Comparison of ENCODE assay signal across 17 cellular contexts in genomic region chr16:30349695-30350094, GRCh38. TPM values are rescaled to one million over a fixed set of nuclear protein-coding genes. Genes with fewer than 3 reads are reported as not detected.
DNase-seq lines count a peak whose midpoint lies in the region; ATAC-seq, FAIRE-seq and TF ChIP-seq lines count a peak whose summit lies in the region.
"Had no signal": no experiment of that assay in that cellular context is flagged by ENCODE, and none has a peak within 500 bp of the region (broad histone marks: within the 10 kb centered on the region; RNA-seq: fewer than 3 reads in every experiment).

No MANE protein-coding gene starts in this region.

- H3K9me3 ChIP-seq in neural progenitor cell (ENCODE audit: low read depth) (no peaks in the 10 kb centered on the region), SK-N-SH (no peaks in the 10 kb centered on the region)
- H3K9me3 ChIP-seq: sigmoid colon had no signal

- H3K4me1 ChIP-seq in neural progenitor cell: peaks cover 6% of the 10 kb centered on the region
- H3K4me1 ChIP-seq in SK-N-SH (ENCODE audit: control insufficient read depth in 1 of 2, insufficient read depth in 2 of 2, low read depth in 1 of 2, low read length in 1 of 2): peaks cover 18 to 23% of the 10 kb centered on the region in 2 experiments; a peak in 3 of 4 replicates

- no peak overlapping the region for H3K4me3 Mint-ChIP-seq in activated CD4-positive, alpha-beta T cell treated with anti-CD3 and anti-CD28 coated beads for 36 hours
- no peak overlapping the region for H3K4me3 Mint-ChIP-seq in activated CD8-positive, alpha-beta T cell treated with anti-CD3 and anti-CD28 coated beads, Interleukin-2, amount 10 ng/mL, durations not matched to agents 7 days and 5 days
- H3K4me3 Mint-ChIP-seq in neural progenitor cell: no peak overlapping the region

- POLR2A ChIA-PET in activated CD4-positive, alpha-beta T cell treated with anti-CD3 and anti-CD28 coated beads for 36 hours (lab: Charles Lee): interaction anchor here (0.7 kb wide), 1 partner anchor 126 kb away, joined by 4 read pairs; no protein-coding TSS in a partner anchor
- POLR2A ChIA-PET in activated CD8-positive, alpha-beta T cell treated with anti-CD3 and anti-CD28 coated beads, Interleukin-2, amount 10 ng/mL, durations not matched to agents 7 days and 5 days (lab: Charles Lee): interaction anchor here (0.6 to 1.5 kb wide), 2 partner anchors 14 to 246 kb away, joined by 3 to 5 read pairs; no protein-coding TSS in a partner anchor
- POLR2A ChIA-PET in SK-N-SH (lab: Yijun Ruan, JAX): interaction anchor here (0.6 kb wide), 1 partner anchor 1421 kb away, joined by 3 read pairs; no protein-coding TSS in a partner anchor

- H3K4me3 ChIP-seq in neural progenitor cell (no peak overlapping the region), SK-N-SH (ENCODE audit: low read depth in 2 of 2, low read length in 1 of 2) (no peak overlapping the region)
- H3K4me3 ChIP-seq: sigmoid colon had no signal

- FAIRE-seq in GM12892 (lab: Jason Lieb, UNC) (no peak), H54 (lab: Jason Lieb, UNC) (no peak)
- FAIRE-seq: astrocyte, endometrium, RCC 7860 had no signal

- H3K79me2 ChIP-seq in neural progenitor cell (ENCODE audit: low read depth) (peaks cover 23% of the 10 kb centered on the region), SK-N-SH (ENCODE audit: insufficient read depth) (peaks cover 22% of the 10 kb centered on the region)

- TF ChIP-seq POLR2A in GM12892 (IDR thresholded peaks at IDR 0.05; ENCODE audit: low read depth, low read length) (no peak), H54 (IDR thresholded peaks at IDR 0.05; ENCODE audit: low read depth, low read length) (no peak)

- H3K27ac Mint-ChIP-seq in activated CD4-positive, alpha-beta T cell treated with anti-CD3 and anti-CD28 coated beads for 36 hours: peak overlapping the region; percentile 63
- peak overlapping the region; percentile 63 for H3K27ac Mint-ChIP-seq in activated CD8-positive, alpha-beta T cell treated with anti-CD3 and anti-CD28 coated beads, Interleukin-2, amount 10 ng/mL, durations not matched to agents 7 days and 5 days
- H3K27ac Mint-ChIP-seq in neural progenitor cell: peak overlapping the region; percentile 37

- H2AFZ ChIP-seq in neural progenitor cell (replicated peaks) (no peak overlapping the region), SK-N-SH (ENCODE audit: low read depth) (no peak overlapping the region)

- peaks cover 36% of the 10 kb centered on the region for H3K4me1 Mint-ChIP-seq in activated CD4-positive, alpha-beta T cell treated with anti-CD3 and anti-CD28 coated beads for 36 hours
- H3K4me1 Mint-ChIP-seq in activated CD8-positive, alpha-beta T cell treated with anti-CD3 and anti-CD28 coated beads, Interleukin-2, amount 10 ng/mL, durations not matched to agents 7 days and 5 days (ENCODE audit: low read depth): peaks cover 47% of the 10 kb centered on the region
- H3K4me1 Mint-ChIP-seq in neural progenitor cell: peaks cover 8% of the 10 kb centered on the region

- no peak for TF ChIP-seq EP300 in SK-N-SH (IDR thresholded peaks at IDR 0.05; ENCODE audit: borderline replicate concordance in 1 of 2, low read depth in 1 of 2, low read length in 1 of 2)

- no peak for DNase-seq in activated CD4-positive, alpha-beta T cell treated with anti-CD3 and anti-CD28 coated beads for 36 hours
- DNase-seq in activated CD4-positive, alpha-beta T cell treated with anti-CD3 and anti-CD28 coated beads, Interleukin-2, amount 50 U/mL, for 4 hours: no peak
- no peak for DNase-seq in activated CD8-positive, alpha-beta T cell treated with anti-CD3 and anti-CD28 coated beads, Interleukin-2, amount 10 ng/mL, durations not matched to agents 7 days and 5 days
- DNase-seq in neural progenitor cell (ENCODE audit: low spot score) (no peak), SK-N-SH (no peak), GM12892 (ENCODE audit: insufficient read length) (no peak), H54 (ENCODE audit: insufficient read length, low spot score) (no peak)
- DNase-seq: ACHN; activated CD4-positive, alpha-beta T cell treated with anti-CD3 and anti-CD28 coated beads for 48 hours; EL; HCEC 1CT; NCI-H1694; sigmoid colon had no signal

- no peaks in the 10 kb centered on the region for H3K9me3 Mint-ChIP-seq in activated CD4-positive, alpha-beta T cell treated with anti-CD3 and anti-CD28 coated beads for 36 hours (ENCODE audit: low read depth)
- no peaks in the 10 kb centered on the region for H3K9me3 Mint-ChIP-seq in activated CD8-positive, alpha-beta T cell treated with anti-CD3 and anti-CD28 coated beads, Interleukin-2, amount 10 ng/mL, durations not matched to agents 7 days and 5 days (ENCODE audit: insufficient read depth)
- no peaks in the 10 kb centered on the region for H3K9me3 Mint-ChIP-seq in neural progenitor cell

- H3K36me3 ChIP-seq in neural progenitor cell (no peaks in the 10 kb centered on the region), SK-N-SH (replicated peaks in 1 of 2; ENCODE audit: control insufficient read depth in 1 of 2, insufficient read depth in 2 of 2, low read length in 1 of 2) (peaks cover 22 to 37% of the 10 kb centered on the region in 2 experiments)

- H3K27me3 ChIP-seq in neural progenitor cell (no peaks in the 10 kb centered on the region), SK-N-SH (ENCODE audit: insufficient read depth) (no peaks in the 10 kb centered on the region)
- H3K27me3 ChIP-seq: sigmoid colon had no signal

- WGBS in SK-N-SH (ENCODE audit: low lambda C conversion rate): 90% methylated on average over 4 of the region's 4 CpGs

- CTCF ChIA-PET in activated CD4-positive, alpha-beta T cell treated with anti-CD3 and anti-CD28 coated beads for 36 hours (lab: Charles Lee): interaction anchor here (0.6 to 1.4 kb wide), 3 partner anchors 21 to 80 kb away, joined by 4 read pairs; partner anchors contain the start of genes DCTPP1 and TBC1D10B
- CTCF ChIA-PET in activated CD8-positive, alpha-beta T cell treated with anti-CD3 and anti-CD28 coated beads, Interleukin-2, amount 10 ng/mL, durations not matched to agents 7 days and 5 days (lab: Charles Lee): no interaction called here
- CTCF ChIA-PET in SK-N-SH (lab: Yijun Ruan, JAX): interaction anchor here (2.3 kb wide), 1 partner anchor 60 kb away, joined by 8 read pairs; no protein-coding TSS in a partner anchor

- no peak overlapping the region for H3K27ac ChIP-seq in neural progenitor cell
- no peak overlapping the region for H3K27ac ChIP-seq in SK-N-SH (ENCODE audit: low read depth in 2 of 2, low read length in 1 of 2)

- intact Hi-C loops in activated CD4-positive, alpha-beta T cell treated with anti-CD3 and anti-CD28 coated beads for 36 hours (cut with DNase I, micrococcal nuclease): no loop called here

- no peaks in the 10 kb centered on the region for H3K9me2 ChIP-seq in SK-N-SH

- H3K4me2 ChIP-seq in neural progenitor cell (no peak overlapping the region), SK-N-SH (no peak overlapping the region)

- H3K9ac ChIP-seq in neural progenitor cell (no peak overlapping the region), SK-N-SH (no peak overlapping the region)

- H3K36me3 Mint-ChIP-seq in activated CD4-positive, alpha-beta T cell treated with anti-CD3 and anti-CD28 coated beads for 36 hours (ENCODE audit: low read depth): peaks cover 31% of the 10 kb centered on the region
- H3K36me3 Mint-ChIP-seq in activated CD8-positive, alpha-beta T cell treated with anti-CD3 and anti-CD28 coated beads, Interleukin-2, amount 10 ng/mL, durations not matched to agents 7 days and 5 days (ENCODE audit: low read depth): peaks cover 45% of the 10 kb centered on the region
- peaks cover 16% of the 10 kb centered on the region for H3K36me3 Mint-ChIP-seq in neural progenitor cell

- peaks cover 11% of the 10 kb centered on the region for H3F3A ChIP-seq in neural progenitor cell (ENCODE audit: low read depth)
- peaks cover 13% of the 10 kb centered on the region for H3F3A ChIP-seq in SK-N-SH (replicated peaks; ENCODE audit: insufficient read depth)

- no peak for TF ChIP-seq RAD21 in SK-N-SH (IDR thresholded peaks at IDR 0.05; ENCODE audit: low read length)

- ATAC-seq in activated CD4-positive, alpha-beta T cell treated with anti-CD3 and anti-CD28 coated beads for 36 hours: no peak
- peak; percentile 39 for ATAC-seq in HG03108 (IDR thresholded peaks at IDR 0.05; ENCODE audit: unreplicated experiment)
- ATAC-seq in activated CD8-positive, alpha-beta T cell treated with anti-CD3 and anti-CD28 coated beads, Interleukin-2, amount 10 ng/mL, durations not matched to agents 7 days and 5 days: no peak

- H4K20me1 ChIP-seq in neural progenitor cell (ENCODE audit: low read depth) (peaks cover 12% of the 10 kb centered on the region), SK-N-SH (ENCODE audit: insufficient read depth) (peaks cover 21% of the 10 kb centered on the region)

- H3K27me3 Mint-ChIP-seq in activated CD4-positive, alpha-beta T cell treated with anti-CD3 and anti-CD28 coated beads for 36 hours: no peaks in the 10 kb centered on the region
- H3K27me3 Mint-ChIP-seq in activated CD8-positive, alpha-beta T cell treated with anti-CD3 and anti-CD28 coated beads, Interleukin-2, amount 10 ng/mL, durations not matched to agents 7 days and 5 days (ENCODE audit: low read depth): no peaks in the 10 kb centered on the region
- H3K27me3 Mint-ChIP-seq in neural progenitor cell (ENCODE audit: insufficient read depth, low read depth): peaks cover 5% of the 10 kb centered on the region

- no peak for TF ChIP-seq CTCF in neural progenitor cell (IDR thresholded peaks at IDR 0.05)
- no peak for TF ChIP-seq CTCF in SK-N-SH (IDR thresholded peaks at IDR 0.05)

RNA-seq across cellular contexts. Expression of gene CD2BP2, which starts 5.4 kb away (rescaled TPM):
- 10 to 100 TPM; 42.3 to 51.8 TPM for total RNA-seq in activated CD4-positive, alpha-beta T cell treated with anti-CD3 and anti-CD28 coated beads for 36 hours
- total RNA-seq in activated CD8-positive, alpha-beta T cell treated with anti-CD3 and anti-CD28 coated beads, Interleukin-2, amount 10 ng/mL, durations not matched to agents 7 days and 5 days: 10 to 100 TPM; 62.7 to 67.5 TPM
- total RNA-seq in neural progenitor cell (ENCODE audit: low replicate concordance): 30.4 and 55.1 TPM in 2 replicates
- 80.8 and 85.3 TPM in 2 replicates for polyA plus RNA-seq in SK-N-SH (2012; rRNA removed)
- 64.7 and 70.5 TPM in 2 replicates for polyA plus RNA-seq in SK-N-SH (2012; cell fraction: cytosol; rRNA removed)
- 202 and 222 TPM in 2 replicates for polyA plus RNA-seq in SK-N-SH (2012; cell fraction: nucleus; rRNA removed)
- polyA plus RNA-seq in GM12892 (2012; ENCODE audit: missing spikeins): 28.0 TPM

RNA-seq across cellular contexts. Expression of gene TBC1D10B, which starts 20.6 kb away (rescaled TPM):
- total RNA-seq in activated CD4-positive, alpha-beta T cell treated with anti-CD3 and anti-CD28 coated beads for 36 hours: 10 to 100 TPM; 38.1 to 43.4 TPM
- total RNA-seq in activated CD8-positive, alpha-beta T cell treated with anti-CD3 and anti-CD28 coated beads, Interleukin-2, amount 10 ng/mL, durations not matched to agents 7 days and 5 days: 10 to 100 TPM; 75.4 to 75.7 TPM
- total RNA-seq in neural progenitor cell (ENCODE audit: low replicate concordance): 8.2 and 23.4 TPM in 2 replicates
- polyA plus RNA-seq in SK-N-SH (2012; rRNA removed): 15.7 and 20.5 TPM in 2 replicates
- polyA plus RNA-seq in SK-N-SH (2012; cell fraction: cytosol; rRNA removed): 9.0 and 13.6 TPM in 2 replicates
- polyA plus RNA-seq in SK-N-SH (2012; cell fraction: nucleus; rRNA removed): 41.2 and 55.4 TPM in 2 replicates
- polyA plus RNA-seq in GM12892 (2012; ENCODE audit: missing spikeins): 12.4 TPM

RNA-seq across cellular contexts. Expression of gene MYL11, which starts 24.9 kb away (rescaled TPM):
- total RNA-seq in activated CD4-positive, alpha-beta T cell treated with anti-CD3 and anti-CD28 coated beads for 36 hours: 1 to 10 TPM in 1 of 2 experiments, under 1 TPM in 1; 0.69 to 1.6 TPM
- 1 to 10 TPM in 1 of 2 experiments, not detected in 1; 1.3 TPM for total RNA-seq in activated CD8-positive, alpha-beta T cell treated with anti-CD3 and anti-CD28 coated beads, Interleukin-2, amount 10 ng/mL, durations not matched to agents 7 days and 5 days
- 0.68 and 4.1 TPM in 2 replicates for total RNA-seq in neural progenitor cell (ENCODE audit: low replicate concordance)
- polyA plus RNA-seq in SK-N-SH (2012; rRNA removed): 0.23 TPM in 1 of 2 replicates, not detected in the other
- polyA plus RNA-seq in SK-N-SH (2012; cell fraction: cytosol; rRNA removed): not detected in 2 replicates
- polyA plus RNA-seq in SK-N-SH (2012; cell fraction: nucleus; rRNA removed): 0.08 and 0.65 TPM in 2 replicates
- polyA plus RNA-seq in GM12892 (2012; ENCODE audit: missing spikeins): not detected
- total RNA-seq: astrocyte, sigmoid colon had no signal
- polyA plus RNA-seq: sigmoid colon had no signal

RNA-seq across cellular contexts. Expression of gene SEPTIN1, which starts 32.7 kb away (rescaled TPM):
- 100 to 1,000 TPM; 155 to 159 TPM for total RNA-seq in activated CD4-positive, alpha-beta T cell treated with anti-CD3 and anti-CD28 coated beads for 36 hours
- total RNA-seq in activated CD8-positive, alpha-beta T cell treated with anti-CD3 and anti-CD28 coated beads, Interleukin-2, amount 10 ng/mL, durations not matched to agents 7 days and 5 days: 100 to 1,000 TPM; 321 to 342 TPM
- total RNA-seq in neural progenitor cell (ENCODE audit: low replicate concordance): 1.1 TPM in 1 of 2 replicates, not detected in the other
- 0.13 and 0.25 TPM in 2 replicates for polyA plus RNA-seq in SK-N-SH (2012; rRNA removed)
- 0.35 and 0.43 TPM in 2 replicates for polyA plus RNA-seq in SK-N-SH (2012; cell fraction: cytosol; rRNA removed)
- 0.76 and 0.94 TPM in 2 replicates for polyA plus RNA-seq in SK-N-SH (2012; cell fraction: nucleus; rRNA removed)
- 70.7 TPM for polyA plus RNA-seq in GM12892 (2012; ENCODE audit: missing spikeins)

RNA-seq across cellular contexts. Expression of gene ZNF48, which starts 45.5 kb away (rescaled TPM):
- 10 to 100 TPM; 10.6 to 11.0 TPM for total RNA-seq in activated CD4-positive, alpha-beta T cell treated with anti-CD3 and anti-CD28 coated beads for 36 hours
- 10 to 100 TPM; 13.5 to 13.8 TPM for total RNA-seq in activated CD8-positive, alpha-beta T cell treated with anti-CD3 and anti-CD28 coated beads, Interleukin-2, amount 10 ng/mL, durations not matched to agents 7 days and 5 days
- total RNA-seq in neural progenitor cell (ENCODE audit: low replicate concordance): 39.3 and 41.8 TPM in 2 replicates
- polyA plus RNA-seq in SK-N-SH (2012; rRNA removed): 7.9 and 8.8 TPM in 2 replicates
- polyA plus RNA-seq in SK-N-SH (2012; cell fraction: cytosol; rRNA removed): 7.3 and 7.6 TPM in 2 replicates
- polyA plus RNA-seq in SK-N-SH (2012; cell fraction: nucleus; rRNA removed): 14.8 and 17.0 TPM in 2 replicates
- polyA plus RNA-seq in GM12892 (2012; ENCODE audit: missing spikeins): 3.1 TPM
